3 cellular contexts compared by ENCODE assay signal in genomic region chr17:8922923-8923322, GRCh38.
TF ChIP-seq lines count a peak whose summit lies in the region.

No MANE protein-coding gene starts in this region.

TF ChIP-seq in liver, 16 proteins besides CTCF, POLR2A, EP300 and RAD21:
- TF ChIP-seq ATF3 (IDR thresholded peaks at IDR 0.05): no peak

TF ChIP-seq in HepG2, 621 proteins besides CTCF, POLR2A, EP300 and RAD21:
- TF ChIP-seq KLF13 (CRISPR knock-in tag; IDR thresholded peaks at IDR 0.05) (no peak), ZNF567 (CRISPR knock-in tag; IDR thresholded peaks at IDR 0.05; ENCODE audit: borderline replicate concordance) (no peak), ZNF703 (CRISPR knock-in tag; IDR thresholded peaks at IDR 0.05; ENCODE audit: borderline replicate concordance) (no peak), RFX1 (IDR thresholded peaks at IDR 0.05) (no peak), NCOA1 (CRISPR knock-in tag; IDR thresholded peaks at IDR 0.05) (no peak), CHD2 (IDR thresholded peaks at IDR 0.05; ENCODE audit: low read depth, low read length) (no peak), ZNF34 (CRISPR knock-in tag; IDR thresholded peaks at IDR 0.05; ENCODE audit: borderline replicate concordance) (no peak), ZNF121 (CRISPR knock-in tag; IDR thresholded peaks at IDR 0.05) (no peak), ZNF672 (CRISPR knock-in tag; IDR thresholded peaks at IDR 0.05) (no peak), ZMYM4 (CRISPR knock-in tag; IDR thresholded peaks at IDR 0.05) (no peak), ATF6 (CRISPR knock-in tag; conservative IDR thresholded peaks at IDR 0.05) (no peak), HOXD1 (CRISPR knock-in tag; IDR thresholded peaks at IDR 0.05) (no peak)

TF ChIP-seq in GM12878, 131 proteins besides CTCF, POLR2A, EP300 and RAD21:
- TF ChIP-seq SMAD5 (IDR thresholded peaks at IDR 0.05; ENCODE audit: low read depth): no peak
- TF ChIP-seq ZBTB40 (IDR thresholded peaks at IDR 0.05; ENCODE audit: borderline replicate concordance): no peak
- TF ChIP-seq SKIL (IDR thresholded peaks at IDR 0.05; ENCODE audit: low read depth, poor library complexity, severe bottlenecking): no peak
- no peak for TF ChIP-seq POLR2AphosphoS5 (IDR thresholded peaks at IDR 0.05; ENCODE audit: low read length)
- TF ChIP-seq RELB (IDR thresholded peaks at IDR 0.05; ENCODE audit: low read depth): no peak
- TF ChIP-seq CREM (IDR thresholded peaks at IDR 0.05; ENCODE audit: low read depth): no peak
- no peak for TF ChIP-seq USF1 (IDR thresholded peaks at IDR 0.05; ENCODE audit: borderline replicate concordance, extremely low read length, insufficient read depth, low read depth, low read length)
TF ChIP-seq in GM12878: peak in this region for 0.
